Comparison of ENCODE assay signal across 8 cellular contexts in the genomic region with DNA sequence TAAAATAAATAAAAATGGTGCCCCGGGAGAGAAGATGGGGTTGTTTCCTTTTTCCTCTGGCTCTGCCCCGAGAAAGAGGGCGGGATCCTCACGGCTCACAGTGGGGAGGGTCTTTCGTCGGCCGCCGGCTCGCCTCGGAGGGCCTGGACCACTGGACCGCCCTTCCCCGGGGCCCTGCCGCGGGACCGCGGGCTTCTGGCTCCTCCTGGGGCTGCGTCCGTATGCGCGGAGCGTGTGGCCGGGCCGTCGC. TPM values are rescaled to one million over a fixed set of nuclear protein-coding genes. Genes with fewer than 3 reads are reported as not detected.
A peak's percentile ranks its signal among the peaks of the same experiment; 100 is the strongest.
DNase-seq lines count a peak whose midpoint lies in the region; ATAC-seq and TF ChIP-seq lines count a peak whose summit lies in the region.

No MANE protein-coding gene starts in this region.

- TF ChIP-seq CTCF in left ventricle myocardium inferior (IDR thresholded peaks at IDR 0.05; ENCODE audit: borderline replicate concordance) (no peak), esophagus squamous epithelium (IDR thresholded peaks at IDR 0.05) (no peak)

- WGBS in esophagus squamous epithelium, 2 donors, result 3% methylated on average over 6 of the region's 24 CpGs; no CpG with 5 or more reads in 1 of the 2 donors

- no peak for DNase-seq in left ventricle myocardium inferior
- no peak for DNase-seq in Right ventricle myocardium inferior (ENCODE audit: missing footprints)
- peak; percentile 77 for DNase-seq in NCI-H2227 treated with DMSO at 0.1 percent for 48 hours (lab: John Stamatoyannopoulos, UW)
- DNase-seq in esophagus squamous epithelium (lab: John Stamatoyannopoulos, UW), result no peak
- no peak for DNase-seq in activated effector memory CD4-positive, alpha-beta T cell treated with Interleukin-2 at 50 U/mL for 16 hours

- TF ChIP-seq POLR2A in esophagus squamous epithelium (IDR thresholded peaks at IDR 0.05), result no peak

- no peaks in the 10 kb centered on the region for H3K9me3 ChIP-seq in left ventricle myocardium inferior (replicated peaks)
- no peaks in the 10 kb centered on the region for H3K9me3 ChIP-seq in esophagus squamous epithelium
- peaks cover 0 to 8% (median 2%) of the 10 kb centered on the region in 5 donors for H3K9me3 ChIP-seq in subcutaneous abdominal adipose tissue (ENCODE audit: control insufficient read depth in 5 of 5, low read length in 5 of 5)

- H3K27ac ChIP-seq in left ventricle myocardium inferior (replicated peaks) (no peak overlapping the region), esophagus squamous epithelium (no peak overlapping the region), subcutaneous abdominal adipose tissue (ENCODE audit: low read depth, low read length) (no peak overlapping the region)

- no peaks in the 10 kb centered on the region for H3K36me3 ChIP-seq in left ventricle myocardium inferior
- H3K36me3 ChIP-seq in esophagus squamous epithelium, result no peaks in the 10 kb centered on the region
- H3K36me3 ChIP-seq in subcutaneous abdominal adipose tissue (ENCODE audit: control insufficient read depth in 5 of 5, insufficient read depth in 5 of 5, low read length in 5 of 5), result no peaks in the 10 kb centered on the region

- H3K4me3 ChIP-seq in left ventricle myocardium inferior, result peak overlapping the region; percentile 53
- H3K4me3 ChIP-seq in esophagus squamous epithelium, result peak overlapping the region; percentile 16 to 62 (median 37)
- H3K4me3 ChIP-seq in subcutaneous abdominal adipose tissue (ENCODE audit: low read depth in 1 of 5, low read length in 5 of 5), result peak overlapping the region in 3 of 5 donors; percentile 26 to 62 (median 52)

- no peak overlapping the region for H3K9ac ChIP-seq in subcutaneous abdominal adipose tissue (ENCODE audit: low read length in 5 of 5)

- intact Hi-C loops in left ventricle myocardium inferior (cut with micrococcal nuclease) (no loop called here), Right ventricle myocardium inferior (cut with DNase I) (no loop called here), esophagus squamous epithelium (cut with DNase I) (loop anchor here (10.0 kb wide), 1 partner anchor 199 kb away; no protein-coding TSS in a partner anchor)

- H3K4me1 ChIP-seq in left ventricle myocardium inferior (peaks cover 42% of the 10 kb centered on the region), esophagus squamous epithelium (peaks cover 32 to 43% (median 37%) of the 10 kb centered on the region in 3 donors), subcutaneous abdominal adipose tissue (ENCODE audit: control insufficient read depth in 5 of 5, insufficient read depth in 5 of 5, low read length in 5 of 5) (peaks cover 0 to 33% (median 29%) of the 10 kb centered on the region in 5 donors)

- ATAC-seq in Right ventricle myocardium inferior, result no peak
- no peak for ATAC-seq in GM21576 (IDR thresholded peaks at IDR 0.05; ENCODE audit: unreplicated experiment)
- no peak for ATAC-seq in HG02840 (IDR thresholded peaks at IDR 0.05; ENCODE audit: low FRiP score, unreplicated experiment)

- peaks cover 100% of the 10 kb centered on the region for H3K27me3 ChIP-seq in left ventricle myocardium inferior (ENCODE audit: low read depth)
- H3K27me3 ChIP-seq in esophagus squamous epithelium, result peaks cover 43 to 100% (median 69%) of the 10 kb centered on the region in 4 donors
- H3K27me3 ChIP-seq in subcutaneous abdominal adipose tissue (ENCODE audit: control insufficient read depth in 5 of 5, insufficient read depth in 4 of 5, low read length in 5 of 5), result peaks cover 47 to 83% (median 65%) of the 10 kb centered on the region in 5 donors

RNA-seq across cellular contexts. Expression of gene IGF2BP3, which starts 3.5 kb away (rescaled TPM):
- total RNA-seq in left ventricle myocardium inferior, result 0.38 TPM
- not detected for total RNA-seq in Right ventricle myocardium inferior
- 1 to 10 TPM; 1.3 to 9.3 (median 7.2) TPM for total RNA-seq in esophagus squamous epithelium

RNA-seq across cellular contexts. Expression of gene TRA2A, which starts 58.0 kb away (rescaled TPM):
- 25.6 TPM for total RNA-seq in left ventricle myocardium inferior
- 27.7 TPM for total RNA-seq in Right ventricle myocardium inferior
- total RNA-seq in esophagus squamous epithelium, result 10 to 100 TPM; 23.7 to 54.0 (median 38.9) TPM
